ENCODE assay signal across 22 cellular contexts in the genomic region with DNA sequence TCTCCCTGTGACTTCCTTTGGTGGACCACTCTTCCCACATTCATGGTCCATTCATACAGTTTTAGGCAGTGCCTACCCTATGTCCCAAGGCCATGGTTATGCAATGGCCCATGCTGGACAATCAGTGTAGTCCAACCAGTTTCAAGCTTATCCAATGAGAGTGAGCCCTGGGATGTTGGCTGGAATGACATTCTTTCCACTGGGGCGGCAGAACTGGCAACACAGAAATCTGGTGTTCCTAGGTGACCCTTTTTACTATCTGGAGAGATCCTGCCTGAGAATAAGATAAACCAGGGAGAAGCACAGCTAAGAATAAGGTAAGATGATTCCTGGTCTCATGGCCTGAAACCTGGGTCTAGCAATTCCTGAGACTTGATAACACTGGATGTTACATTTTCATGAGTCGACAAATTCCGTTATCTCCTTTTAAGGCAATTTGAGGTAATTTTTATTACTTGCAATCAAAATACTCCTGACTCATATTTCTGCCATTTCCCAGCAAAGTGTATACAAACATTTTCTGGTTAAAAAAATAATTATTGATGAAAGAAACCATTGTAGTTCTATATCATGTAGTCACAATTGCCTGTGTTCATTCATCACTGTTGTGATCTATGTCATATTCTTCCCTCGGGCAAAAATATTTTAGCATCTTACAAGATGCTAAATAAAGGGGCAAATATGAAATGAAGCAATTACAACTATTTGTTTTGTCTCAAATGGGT.
"Had no signal": no experiment of that assay in that cellular context is flagged by ENCODE, and none has a peak within 500 bp of the region (broad histone marks: within the 10 kb centered on the region; RNA-seq: fewer than 3 reads in every experiment).

No MANE protein-coding gene starts in this region.

- DNase-seq: activated CD4-positive, alpha-beta memory T cell treated with anti-CD3 and anti-CD28 coated beads for 36 hours; activated CD4-positive, alpha-beta T cell treated with anti-CD3 and anti-CD28 coated beads, Interleukin-2, amount 10 ng/mL, durations not matched to agents 7 days and 5 days; activated CD4-positive, CD25-positive, alpha-beta regulatory T cell; activated gamma-delta T cell treated with Interleukin-2 at 50 U/mL for 16 hours; activated naive CD4-positive, alpha-beta T cell treated with anti-CD3 and anti-CD28 coated beads, Interleukin-2, amount 10 ng/mL, durations not matched to agents 7 days and 5 days; activated naive CD8-positive, alpha-beta T cell treated with anti-CD3 and anti-CD28 coated beads for 36 hours; activated T-cell treated with anti-CD3 and anti-CD28 coated beads for 4 hours; activated T-cell treated with anti-CD3 and anti-CD28 coated beads, Interleukin-2, amount 50 U/mL, for 48 hours; brain microvascular endothelial cell; cerebellar nuclear complex; NCI-H1048; NCI-H1930; NCI-H345; NCI-H510A; NCI-H526 treated with DMSO at 0.1 percent for 48 hours; NCI-H82; RPMI8226; SK-N-SH; T-helper 1 cell had no signal

- H3K27ac ChIP-seq: brain microvascular endothelial cell, cardiac muscle cell, VCaP had no signal

- ATAC-seq: Right ventricle myocardium inferior had no signal

- H3K9me3 ChIP-seq: SK-N-SH had no signal

- H3K4me2 ChIP-seq: SK-N-SH had no signal

- H3K36me3 ChIP-seq: brain microvascular endothelial cell, cardiac muscle cell had no signal

- H3K4me3 ChIP-seq: cardiac muscle cell had no signal

- H3K9ac ChIP-seq: SK-N-SH had no signal

- H3K27me3 ChIP-seq: brain microvascular endothelial cell, cardiac muscle cell had no signal
